9 cellular contexts compared by ENCODE assay signal in genomic region chr2:88451647-88452150, GRCh38. TPM values are rescaled to one million over a fixed set of nuclear protein-coding genes. Genes with fewer than 3 reads are reported as not detected.
DNase-seq lines count a peak whose midpoint lies in the region; ATAC-seq lines count a peak whose summit lies in the region.
"Had no signal": no experiment of that assay in that cellular context is flagged by ENCODE, and none has a peak within 500 bp of the region (broad histone marks: within the 10 kb centered on the region; RNA-seq: fewer than 3 reads in every experiment).

No MANE protein-coding gene starts in this region.

- no peak for ATAC-seq in HG02678 (IDR thresholded peaks at IDR 0.05; ENCODE audit: unreplicated experiment)

- DNase-seq in NCI-H1092 treated with DMSO at 0.1 percent for 48 hours (lab: John Stamatoyannopoulos, UW) (peak; percentile 1), NCI-H1092 (lab: John Stamatoyannopoulos, UW) (no peak), NCI-H774 (lab: John Stamatoyannopoulos, UW) (peak; percentile 30), dermis blood vessel endothelial cell (peak; percentile 11), retina (peak; percentile 86), GM19240 (ENCODE audit: insufficient read length, low spot score) (no peak), dedifferentiated amniotic fluid mesenchymal stem cell (ENCODE audit: extremely low spot score) (no peak)
- DNase-seq: OCI-M1 had no signal

RNA-seq across cellular contexts. Expression of gene FOXI3, which starts 0.8 kb away (rescaled TPM):
- not detected in 2 replicates for total RNA-seq in dermis blood vessel endothelial cell

Comparison
In these comparisons a context has a peak if more than half of its experiments do, and no peak if none do; other contexts are left out.
1. DNase-seq: peak in NCI-H1092 treated with DMSO at 0.1 percent for 48 hours (single experiment), NCI-H774 (single experiment), dermis blood vessel endothelial cell (single experiment) and retina (single experiment); none in NCI-H1092 (single experiment), GM19240 (single experiment) and dedifferentiated amniotic fluid mesenchymal stem cell (single experiment).